Comparison of ENCODE assay signal across 16 cellular contexts in the genomic region with DNA sequence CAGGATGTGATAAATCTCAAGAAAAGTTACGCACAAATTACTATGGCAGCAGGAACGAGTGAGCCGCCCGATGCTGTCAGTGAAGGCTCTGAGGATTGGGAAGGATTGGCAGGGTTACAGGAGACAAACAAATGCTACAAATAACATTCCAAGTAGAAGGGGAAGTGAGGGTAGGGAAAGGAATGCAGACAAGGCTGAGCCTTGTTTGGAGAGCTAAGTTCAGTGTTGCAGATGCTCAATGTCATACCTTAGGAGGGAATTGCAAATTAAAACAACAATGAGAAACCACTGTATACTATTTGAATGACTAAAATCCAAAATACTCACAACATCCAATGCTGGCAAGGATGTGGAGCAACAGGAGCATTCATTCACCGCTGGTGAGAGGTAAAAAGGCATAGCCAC. TPM values are rescaled to one million over a fixed set of nuclear protein-coding genes. Genes with fewer than 3 reads are reported as not detected.
DNase-seq lines count a peak whose midpoint lies in the region; ATAC-seq and TF ChIP-seq lines count a peak whose summit lies in the region.
"Had no signal": no experiment of that assay in that cellular context is flagged by ENCODE, and none has a peak within 500 bp of the region (broad histone marks: within the 10 kb centered on the region; RNA-seq: fewer than 3 reads in every experiment).

No MANE protein-coding gene starts in this region.

- H3K9me3 ChIP-seq in endodermal cell (ENCODE audit: control insufficient read depth, low read length) (peaks cover 14% of the 10 kb centered on the region), mesenchymal stem cell (ENCODE audit: control insufficient read depth, low read length) (no peaks in the 10 kb centered on the region)
- H3K9me3 ChIP-seq: vagina had no signal

- H3K18ac ChIP-seq in mesenchymal stem cell (ENCODE audit: low read depth in 1 of 2, low read length in 2 of 2), result peak overlapping the region; percentile 15 to 38

- no peak overlapping the region for H3K27ac ChIP-seq in endodermal cell (ENCODE audit: low read depth, low read length)
- no peak overlapping the region for H3K27ac ChIP-seq in mesenchymal stem cell (ENCODE audit: low read length, poor library complexity, severe bottlenecking)
- H3K27ac ChIP-seq: vagina had no signal

- no peak for DNase-seq in CD14-positive monocyte (ENCODE audit: low spot score)
- peak; percentile 97 for DNase-seq in NCI-H226
- DNase-seq in endodermal cell, result peak; percentile 59
- peak; percentile 86 for DNase-seq in mesenchymal stem cell
- DNase-seq in NCI-H82 (lab: John Stamatoyannopoulos, UW), result no peak
- no peak for DNase-seq in NCI-H2227 treated with DMSO at 0.1 percent for 48 hours (lab: John Stamatoyannopoulos, UW)
- DNase-seq in activated CD8-positive, alpha-beta T cell treated with anti-CD3 and anti-CD28 coated beads, Interleukin-2, amount 10 ng/mL, durations not matched to agents 7 days and 5 days, result no peak
- DNase-seq: activated CD4-positive, alpha-beta T cell treated with anti-CD3 and anti-CD28 coated beads for 1 hour; activated effector memory CD4-positive, alpha-beta T cell treated with Interleukin-2 at 50 U/mL for 16 hours; effector CD4-positive, alpha-beta T cell; NCI-H2107; SHP77 treated with DMSO at 0.1 percent for 48 hours had no signal

- H2BK15ac ChIP-seq in mesenchymal stem cell (ENCODE audit: low read depth, poor library complexity, severe bottlenecking), result no peak overlapping the region

- no peak overlapping the region for H3K4me3 Mint-ChIP-seq in CD14-positive monocyte
- no peak overlapping the region for H3K4me3 Mint-ChIP-seq in endodermal cell
- H3K4me3 Mint-ChIP-seq in activated CD8-positive, alpha-beta T cell treated with anti-CD3 and anti-CD28 coated beads, Interleukin-2, amount 10 ng/mL, durations not matched to agents 7 days and 5 days, result no peak overlapping the region

- no peaks in the 10 kb centered on the region for H3K36me3 ChIP-seq in endodermal cell (ENCODE audit: control insufficient read depth, insufficient read depth, low read length)
- H3K36me3 ChIP-seq in mesenchymal stem cell (ENCODE audit: control insufficient read depth in 1 of 2, insufficient read depth in 2 of 2, low read depth in 1 of 2, low read length in 2 of 2), result no peaks in the 10 kb centered on the region
- H3K36me3 ChIP-seq: vagina had no signal

- CTCF ChIA-PET in activated CD8-positive, alpha-beta T cell treated with anti-CD3 and anti-CD28 coated beads, Interleukin-2, amount 10 ng/mL, durations not matched to agents 7 days and 5 days (lab: Charles Lee), result no interaction called here

- H3K27me3 Mint-ChIP-seq in CD14-positive monocyte (ENCODE audit: low read depth in 3 of 3) (peaks cover 0 to 2% (median 2%) of the 10 kb centered on the region in 3 donors), endodermal cell (ENCODE audit: insufficient read depth) (no peaks in the 10 kb centered on the region)
- peaks cover 16% of the 10 kb centered on the region for H3K27me3 Mint-ChIP-seq in activated CD8-positive, alpha-beta T cell treated with anti-CD3 and anti-CD28 coated beads, Interleukin-2, amount 10 ng/mL, durations not matched to agents 7 days and 5 days (ENCODE audit: low read depth)

- H3K27me3 ChIP-seq in endodermal cell (ENCODE audit: control insufficient read depth, insufficient read depth, low read length, poor library complexity, severe bottlenecking) (no peaks in the 10 kb centered on the region), mesenchymal stem cell (ENCODE audit: control insufficient read depth in 1 of 2, insufficient read depth in 1 of 2, low read length in 2 of 2) (no peaks in the 10 kb centered on the region)
- H3K27me3 ChIP-seq: vagina had no signal

- H3K4ac ChIP-seq in mesenchymal stem cell (ENCODE audit: low read depth in 1 of 2, low read length in 2 of 2), result no peak overlapping the region

- H2AFZ ChIP-seq in mesenchymal stem cell (ENCODE audit: low read depth, low read length), result no peak overlapping the region

- 97 to 100% methylated on average over 5 of the region's 5 CpGs for WGBS in endodermal cell (ENCODE audit: insufficient coverage in 1 of 2, insufficient read length in 1 of 2), 2 experiments
- WGBS in mesenchymal stem cell, result 8% methylated on average over 5 of the region's 5 CpGs

- no peak overlapping the region for H4K91ac ChIP-seq in mesenchymal stem cell (ENCODE audit: low read length)

- intact Hi-C loops in CD14-positive monocyte (cut with micrococcal nuclease), result loop anchor here in 1 of 2 donors (5.0 kb wide), 1 partner anchor 106 kb away; no protein-coding TSS in a partner anchor

- H3K36me3 Mint-ChIP-seq in CD14-positive monocyte (no peaks in the 10 kb centered on the region), endodermal cell (ENCODE audit: low read depth) (no peaks in the 10 kb centered on the region)
- H3K36me3 Mint-ChIP-seq in activated CD8-positive, alpha-beta T cell treated with anti-CD3 and anti-CD28 coated beads, Interleukin-2, amount 10 ng/mL, durations not matched to agents 7 days and 5 days (ENCODE audit: low read depth), result no peaks in the 10 kb centered on the region

- no peak overlapping the region for H3K9ac ChIP-seq in endodermal cell (ENCODE audit: extremely low read depth, low read length, poor library complexity, severe bottlenecking)
- H3K9ac ChIP-seq in mesenchymal stem cell (ENCODE audit: low read length), result no peak overlapping the region

- no peaks in the 10 kb centered on the region for H3K4me1 ChIP-seq in endodermal cell (ENCODE audit: control insufficient read depth, insufficient read depth, low read length)
- H3K4me1 ChIP-seq in mesenchymal stem cell (ENCODE audit: control insufficient read depth, insufficient read depth, low read depth, low read length), result no peaks in the 10 kb centered on the region
- H3K4me1 ChIP-seq: vagina had no signal

- no peak overlapping the region for H2BK5ac ChIP-seq in mesenchymal stem cell (ENCODE audit: low read depth, low read length, poor library complexity, severe bottlenecking)

- no peak overlapping the region for H3K14ac ChIP-seq in mesenchymal stem cell (ENCODE audit: low read length in 2 of 2)

- H2BK120ac ChIP-seq in mesenchymal stem cell (ENCODE audit: low read depth, low read length), result no peak overlapping the region

- ATAC-seq in activated CD8-positive, alpha-beta T cell treated with anti-CD3 and anti-CD28 coated beads, Interleukin-2, amount 10 ng/mL, durations not matched to agents 7 days and 5 days, result no peak
- ATAC-seq in HG03196 (IDR thresholded peaks at IDR 0.05; ENCODE audit: unreplicated experiment), result no peak
- ATAC-seq: left lobe of liver had no signal

- H3K9me3 Mint-ChIP-seq in CD14-positive monocyte, result no peaks in the 10 kb centered on the region
- H3K9me3 Mint-ChIP-seq in endodermal cell, result peaks cover 14% of the 10 kb centered on the region
- no peaks in the 10 kb centered on the region for H3K9me3 Mint-ChIP-seq in activated CD8-positive, alpha-beta T cell treated with anti-CD3 and anti-CD28 coated beads, Interleukin-2, amount 10 ng/mL, durations not matched to agents 7 days and 5 days (ENCODE audit: insufficient read depth)

- H3K4me3 ChIP-seq in endodermal cell (ENCODE audit: low read length) (no peak overlapping the region), mesenchymal stem cell (ENCODE audit: insufficient read depth in 1 of 2, low read depth in 1 of 2, low read length in 2 of 2) (no peak overlapping the region)
- H3K4me3 ChIP-seq: vagina had no signal

- no peak for TF ChIP-seq CTCF in CD14-positive monocyte (IDR thresholded peaks at IDR 0.05)
- no peak for TF ChIP-seq CTCF in endodermal cell (conservative IDR thresholded peaks at IDR 0.05)

- H2AK5ac ChIP-seq in mesenchymal stem cell (ENCODE audit: low read length, severe bottlenecking), result no peak overlapping the region

- H3K23ac ChIP-seq in mesenchymal stem cell (ENCODE audit: low read length in 2 of 2), result no peak overlapping the region

- H3K4me1 Mint-ChIP-seq in CD14-positive monocyte, result peaks cover 43% of the 10 kb centered on the region
- H3K4me1 Mint-ChIP-seq in endodermal cell, result no peaks in the 10 kb centered on the region
- H3K4me1 Mint-ChIP-seq in activated CD8-positive, alpha-beta T cell treated with anti-CD3 and anti-CD28 coated beads, Interleukin-2, amount 10 ng/mL, durations not matched to agents 7 days and 5 days (ENCODE audit: low read depth), result no peaks in the 10 kb centered on the region

- no peak overlapping the region for H2BK12ac ChIP-seq in mesenchymal stem cell (ENCODE audit: low read length in 2 of 2)

- H3K4me2 ChIP-seq in mesenchymal stem cell (ENCODE audit: low read length, poor library complexity, severe bottlenecking), result no peak overlapping the region

- H3K79me1 ChIP-seq in mesenchymal stem cell (replicated peaks; ENCODE audit: low read length, poor library complexity, severe bottlenecking), result no peaks in the 10 kb centered on the region

- POLR2A ChIA-PET in activated CD8-positive, alpha-beta T cell treated with anti-CD3 and anti-CD28 coated beads, Interleukin-2, amount 10 ng/mL, durations not matched to agents 7 days and 5 days (lab: Charles Lee), result interaction anchor here (0.7 kb wide), 2 partner anchors 176 to 218 kb away, joined by 3 read pairs; no protein-coding TSS in a partner anchor

- peak overlapping the region in 5 of 7 donors; percentile 27 to 58 (median 48) for H3K27ac Mint-ChIP-seq in CD14-positive monocyte
- H3K27ac Mint-ChIP-seq in endodermal cell, result no peak overlapping the region
- no peak overlapping the region for H3K27ac Mint-ChIP-seq in activated CD8-positive, alpha-beta T cell treated with anti-CD3 and anti-CD28 coated beads, Interleukin-2, amount 10 ng/mL, durations not matched to agents 7 days and 5 days

- H4K8ac ChIP-seq in mesenchymal stem cell (ENCODE audit: low read length), result peak overlapping the region; percentile 5

RNA-seq across cellular contexts. Expression of gene CLEC9A, which starts 1.3 kb away (rescaled TPM):
- polyA plus RNA-seq in CD14-positive monocyte, result under 1 TPM in 1 of 2 donors, not detected in 1; 0.59 TPM
- not detected for total RNA-seq in endodermal cell
- not detected for polyA plus RNA-seq in endodermal cell (2013, experiment 1 of 2)
- not detected for polyA plus RNA-seq in endodermal cell (2013, experiment 2 of 2)
- polyA plus RNA-seq in mesenchymal stem cell (2013, experiment 1 of 2), result not detected
- polyA plus RNA-seq in mesenchymal stem cell (2013, experiment 2 of 2), result not detected
- not detected for total RNA-seq in activated CD8-positive, alpha-beta T cell treated with anti-CD3 and anti-CD28 coated beads, Interleukin-2, amount 10 ng/mL, durations not matched to agents 7 days and 5 days
- total RNA-seq: left lobe of liver, renal cortical epithelial cell, vagina had no signal

RNA-seq across cellular contexts. Expression of gene CLEC12B, which starts 21.3 kb away (rescaled TPM):
- polyA plus RNA-seq in CD14-positive monocyte, result under 1 TPM in 1 of 2 donors, not detected in 1; 0.14 TPM
- total RNA-seq in endodermal cell, result not detected
- not detected for polyA plus RNA-seq in endodermal cell (2013, experiment 1 of 2)
- polyA plus RNA-seq in endodermal cell (2013, experiment 2 of 2), result not detected
- polyA plus RNA-seq in mesenchymal stem cell (2013, experiment 1 of 2), result 0.04 TPM
- polyA plus RNA-seq in mesenchymal stem cell (2013, experiment 2 of 2), result 0.01 TPM
- total RNA-seq in activated CD8-positive, alpha-beta T cell treated with anti-CD3 and anti-CD28 coated beads, Interleukin-2, amount 10 ng/mL, durations not matched to agents 7 days and 5 days, result under 1 TPM; 0.31 to 0.87 TPM
- total RNA-seq: left lobe of liver, renal cortical epithelial cell, vagina had no signal

RNA-seq across cellular contexts. Expression of gene CLEC1B, which starts 32.9 kb away (rescaled TPM):
- 1 to 10 TPM; 3.5 to 3.9 TPM for polyA plus RNA-seq in CD14-positive monocyte
- total RNA-seq in endodermal cell, result not detected
- 0.25 TPM for polyA plus RNA-seq in endodermal cell (2013, experiment 1 of 2)
- polyA plus RNA-seq in endodermal cell (2013, experiment 2 of 2), result not detected
- not detected for polyA plus RNA-seq in mesenchymal stem cell (2013, experiment 1 of 2)
- not detected for polyA plus RNA-seq in mesenchymal stem cell (2013, experiment 2 of 2)
- not detected for total RNA-seq in activated CD8-positive, alpha-beta T cell treated with anti-CD3 and anti-CD28 coated beads, Interleukin-2, amount 10 ng/mL, durations not matched to agents 7 days and 5 days
- total RNA-seq: renal cortical epithelial cell, vagina had no signal

Comparison
In these comparisons a context has a peak if more than half of its experiments do, and no peak if none do; other contexts are left out.
1. DNase-seq: peak in NCI-H226 (single experiment), endodermal cell (single experiment) and mesenchymal stem cell (single experiment); none in CD14-positive monocyte (single experiment), NCI-H82 (single experiment), NCI-H2227 treated with DMSO at 0.1 percent for 48 hours (single experiment) and activated CD8-positive, alpha-beta T cell treated with anti-CD3 and anti-CD28 coated beads, Interleukin-2, amount 10 ng/mL, durations not matched to agents 7 days and 5 days (single experiment).
2. H3K27ac Mint-ChIP-seq: peak in CD14-positive monocyte (5 of 7); none in endodermal cell (single experiment) and activated CD8-positive, alpha-beta T cell treated with anti-CD3 and anti-CD28 coated beads, Interleukin-2, amount 10 ng/mL, durations not matched to agents 7 days and 5 days (single experiment).